9 cellular contexts compared by ENCODE assay signal in the genomic region with DNA sequence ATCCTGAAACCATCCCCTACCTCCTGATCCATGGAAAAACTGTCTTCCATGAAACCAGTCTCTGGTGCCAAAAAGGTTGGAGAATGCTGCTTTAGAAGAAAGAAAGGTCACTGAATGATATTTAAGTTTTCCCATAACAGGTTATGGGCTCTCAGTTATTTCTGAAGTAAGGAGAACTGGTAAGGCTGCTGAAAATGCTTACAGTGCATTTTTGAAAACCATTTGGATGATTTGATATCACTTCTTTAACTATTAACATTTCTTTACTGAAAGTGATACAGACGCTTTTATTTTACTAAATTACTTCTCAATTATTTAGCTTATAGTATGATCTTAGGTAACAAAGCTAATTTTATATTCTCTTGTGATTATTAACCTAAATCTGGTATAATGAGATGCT.
"Had no signal": no experiment of that assay in that cellular context is flagged by ENCODE, and none has a peak within 500 bp of the region (broad histone marks: within the 10 kb centered on the region; RNA-seq: fewer than 3 reads in every experiment).

No MANE protein-coding gene starts in this region.

- FAIRE-seq: H54, HTR-8/SVneo had no signal

- H3K27ac ChIP-seq: GM23248, KMS-11 had no signal

- H3K4me2 ChIP-seq: KMS-11 had no signal

- H3K4me3 ChIP-seq: GM23248 had no signal

- H2AFZ ChIP-seq: GM23248 had no signal

- H3K9ac ChIP-seq: GM23248, KMS-11 had no signal

- DNase-seq: GM23248, GOT3, H9, HCEC 1CT, Karpas-422, KBM-7 had no signal
